18 cellular contexts compared by ENCODE assay signal in genomic region chr2:107809835-107810234, GRCh38.
DNase-seq lines count a peak whose midpoint lies in the region; ATAC-seq lines count a peak whose summit lies in the region.
"Had no signal": no experiment of that assay in that cellular context is flagged by ENCODE, and none has a peak within 500 bp of the region (broad histone marks: within the 10 kb centered on the region; RNA-seq: fewer than 3 reads in every experiment).

No MANE protein-coding gene starts in this region.

- H3K36me3 Mint-ChIP-seq in stimulated activated memory B cell treated with anti-CD40 and anti-IgM and Interleukin-4, amounts not matched to agents 10 μg/mL and 1 μg/mL and 100 μg/mL, for 72 hours: no peaks in the 10 kb centered on the region
- H3K36me3 Mint-ChIP-seq: CD8-positive, alpha-beta memory T cell; memory B cell had no signal

- H3K9me3 Mint-ChIP-seq in stimulated activated memory B cell treated with anti-CD40 and anti-IgM and Interleukin-4, amounts not matched to agents 10 μg/mL and 1 μg/mL and 100 μg/mL, for 72 hours: no peaks in the 10 kb centered on the region
- H3K9me3 Mint-ChIP-seq: activated naive CD4-positive, alpha-beta T cell treated with anti-CD3 and anti-CD28 coated beads for 36 hours; memory B cell had no signal

- no peak overlapping the region for H3K27ac Mint-ChIP-seq in stimulated activated memory B cell treated with anti-CD40 and anti-IgM and Interleukin-4, amounts not matched to agents 10 μg/mL and 1 μg/mL and 100 μg/mL, for 72 hours
- H3K27ac Mint-ChIP-seq: activated naive CD4-positive, alpha-beta T cell treated with anti-CD3 and anti-CD28 coated beads for 36 hours; CD8-positive, alpha-beta memory T cell; dendritic cell treated with granulocyte-macrophage colony-stimulating factor and Interleukin-4, amounts not matched to agents 40 ng/mL and 50 ng/mL, for 4 days; memory B cell had no signal

- peak; percentile 49 for ATAC-seq in stimulated activated memory B cell treated with anti-CD40 and anti-IgM and Interleukin-4, amounts not matched to agents 10 μg/mL and 1 μg/mL and 100 μg/mL, for 72 hours
- ATAC-seq in GM19351 (IDR thresholded peaks at IDR 0.05; ENCODE audit: unreplicated experiment) (no peak), GM18502 (IDR thresholded peaks at IDR 0.05; ENCODE audit: poor library complexity, unreplicated experiment) (no peak)

- no peak overlapping the region for H3K4me3 Mint-ChIP-seq in stimulated activated memory B cell treated with anti-CD40 and anti-IgM and Interleukin-4, amounts not matched to agents 10 μg/mL and 1 μg/mL and 100 μg/mL, for 72 hours
- H3K4me3 Mint-ChIP-seq: activated naive CD4-positive, alpha-beta T cell treated with anti-CD3 and anti-CD28 coated beads for 36 hours; CD8-positive, alpha-beta memory T cell; dendritic cell treated with granulocyte-macrophage colony-stimulating factor and Interleukin-4, amounts not matched to agents 40 ng/mL and 50 ng/mL, for 4 days; memory B cell had no signal

- H3K4me1 Mint-ChIP-seq in stimulated activated memory B cell treated with anti-CD40 and anti-IgM and Interleukin-4, amounts not matched to agents 10 μg/mL and 1 μg/mL and 100 μg/mL, for 72 hours: no peaks in the 10 kb centered on the region
- H3K4me1 Mint-ChIP-seq: CD8-positive, alpha-beta memory T cell; memory B cell had no signal

- no peaks in the 10 kb centered on the region for H3K27me3 Mint-ChIP-seq in stimulated activated memory B cell treated with anti-CD40 and anti-IgM and Interleukin-4, amounts not matched to agents 10 μg/mL and 1 μg/mL and 100 μg/mL, for 72 hours
- H3K27me3 Mint-ChIP-seq: CD8-positive, alpha-beta memory T cell; dendritic cell treated with granulocyte-macrophage colony-stimulating factor and Interleukin-4, amounts not matched to agents 40 ng/mL and 50 ng/mL, for 4 days; memory B cell had no signal

- DNase-seq in NCI-H1105 (lab: John Stamatoyannopoulos, UW) (peak; percentile 93), NCI-H2029 (lab: John Stamatoyannopoulos, UW) (peak; percentile 69), NCI-H774 (lab: John Stamatoyannopoulos, UW) (peak; percentile 72), HK-2 (ENCODE audit: unreplicated experiment) (no peak)
- DNase-seq: activated naive CD4-positive, alpha-beta T cell treated with anti-CD3 and anti-CD28 coated beads for 36 hours; activated T-cell treated with anti-CD3 and anti-CD28 coated beads, Interleukin-2, amount 50 U/mL, for 48 hours; CD8-positive, alpha-beta memory T cell; DND-41; heart left ventricle; NCI-H82; OCI-M1; small intestine; stimulated activated naive CD4-positive, alpha-beta T cell treated with Interleukin-2 at 50 U/mL for 16 hours had no signal
